24 cellular contexts compared by ENCODE assay signal in the genomic region with DNA sequence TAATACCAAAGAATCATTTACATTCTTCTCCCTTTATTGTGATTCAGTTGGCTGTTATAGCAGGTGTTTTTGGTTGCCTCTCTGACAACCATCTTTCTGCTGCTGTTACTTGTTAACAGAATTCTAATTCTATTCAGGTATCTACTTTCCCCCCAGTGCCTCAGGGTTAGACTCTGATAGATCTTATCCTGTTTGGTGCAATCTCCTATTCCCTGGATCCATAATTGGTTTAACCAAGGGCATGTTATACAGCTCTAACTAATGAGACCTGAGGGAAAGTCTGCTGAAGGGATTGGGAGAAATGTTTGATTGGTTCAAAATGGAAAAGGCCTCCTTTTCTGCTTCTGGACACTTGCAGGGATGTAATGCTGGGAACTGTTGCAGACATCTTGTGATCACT.
"Had no signal": no experiment of that assay in that cellular context is flagged by ENCODE, and none has a peak within 500 bp of the region (broad histone marks: within the 10 kb centered on the region; RNA-seq: fewer than 3 reads in every experiment).

No MANE protein-coding gene starts in this region.

- H3K9me3 ChIP-seq: ovary, psoas muscle, right lobe of liver, sigmoid colon, stomach, thoracic aorta, thyroid gland, tibial nerve, upper lobe of left lung, vagina had no signal

- H3K36me3 ChIP-seq: neural progenitor cell, ovary, right lobe of liver, sigmoid colon, stomach, thoracic aorta, thyroid gland, tibial nerve, upper lobe of left lung, vagina had no signal

- H3K4me3 ChIP-seq: neural progenitor cell, ovary, psoas muscle, right lobe of liver, sigmoid colon, stomach, thoracic aorta, thyroid gland, tibial nerve, upper lobe of left lung, vagina had no signal

- H3K9ac ChIP-seq: neural progenitor cell, parathyroid adenoma had no signal

- DNase-seq: occipital lobe; ovary; posterior cingulate gyrus; psoas muscle; right cardiac atrium; right lobe of liver; sigmoid colon; small intestine; stimulated activated CD4-positive, alpha-beta T cell treated with anti-CD3 and anti-CD28 coated beads, Interleukin-15, amount 100 ng/mL, for 24 hours; stimulated activated CD4-positive, alpha-beta T cell treated with anti-CD3 and anti-CD28 coated beads, Interleukin-2, amount 100 ng/mL, for 24 hours; stimulated activated CD4-positive, alpha-beta T cell treated with anti-CD3 and anti-CD28 coated beads, Interleukin-2, amount 100 ng/mL, for 48 hours; stimulated activated CD4-positive, alpha-beta T cell treated with anti-CD3 and anti-CD28 coated beads, Interleukin-4, amount 100 ng/mL, for 24 hours; stimulated activated naive B cell treated with anti-CD40 and anti-IgM and Interleukin-4, amounts not matched to agents 10 μg/mL and 1 μg/mL and 100 μg/mL, for 72 hours; stimulated activated naive CD4-positive, alpha-beta T cell treated with Interleukin-2 at 50 U/mL for 16 hours; stomach; thyroid gland; trophoblast cell; upper lobe of left lung had no signal

- H3K4me2 ChIP-seq: neural progenitor cell had no signal

- H3K27ac ChIP-seq: neural progenitor cell, ovary, parathyroid adenoma, psoas muscle, right lobe of liver, sigmoid colon, stomach, thoracic aorta, thyroid gland, tibial nerve, upper lobe of left lung, vagina had no signal

- H2AFZ ChIP-seq: neural progenitor cell, parathyroid adenoma had no signal

- H3K27me3 ChIP-seq: neural progenitor cell, ovary, right lobe of liver, sigmoid colon, stomach, thyroid gland, tibial nerve, upper lobe of left lung, vagina had no signal

- H3K4me1 ChIP-seq: neural progenitor cell, parathyroid adenoma, psoas muscle, right lobe of liver, sigmoid colon, stomach, thyroid gland, tibial nerve, upper lobe of left lung, vagina had no signal

- H3K79me2 ChIP-seq: parathyroid adenoma had no signal

- ATAC-seq: psoas muscle; right cardiac atrium; right lobe of liver; stimulated activated effector memory CD8-positive, alpha-beta T cell treated with anti-CD3 and anti-CD28 coated beads, Interleukin-12 subunit alpha, Interleukin-12 subunit beta, amount 100 ng/mL, for 72 hours; stimulated activated naive B cell treated with anti-CD40 and anti-IgM and Interleukin-4, amounts not matched to agents 10 μg/mL and 1 μg/mL and 100 μg/mL, for 72 hours had no signal
